Comparison of ENCODE assay signal across 22 cellular contexts in the genomic region with DNA sequence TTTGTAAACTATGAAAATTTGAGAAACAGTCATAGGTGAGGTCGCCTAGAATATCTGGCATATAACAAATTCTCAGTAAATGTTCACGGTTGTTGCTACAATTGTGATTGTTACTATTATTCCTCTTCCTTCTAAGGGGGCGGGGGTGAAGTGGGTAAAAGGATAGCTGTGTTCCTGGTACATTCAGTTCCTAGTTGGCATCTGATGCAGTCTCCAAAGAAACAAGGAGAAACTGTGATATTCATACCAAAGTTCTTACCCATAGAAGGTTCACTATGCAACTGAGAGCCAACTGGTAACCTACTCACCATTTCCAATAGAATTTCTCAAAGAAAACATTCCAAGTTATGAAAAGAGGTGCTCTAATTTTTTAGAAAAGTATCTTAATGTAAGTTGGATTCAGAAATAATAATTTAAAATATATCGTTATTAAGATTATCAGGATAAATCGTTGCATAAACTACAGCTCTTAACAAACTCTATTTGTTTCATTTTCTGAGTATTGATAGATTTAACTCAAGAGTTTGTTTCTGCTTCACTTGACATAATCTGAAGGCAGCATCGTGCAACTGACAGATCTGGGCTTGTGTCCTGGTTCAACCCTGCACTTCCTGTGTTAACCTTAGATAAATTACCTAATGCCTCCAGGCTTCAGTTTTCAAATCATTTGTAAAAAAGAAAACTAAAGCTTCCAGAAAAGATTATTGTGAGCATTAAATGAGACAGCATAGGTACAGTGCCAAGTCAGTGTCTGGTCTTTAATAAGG. TPM values are rescaled to one million over a fixed set of nuclear protein-coding genes. Genes with fewer than 3 reads are reported as not detected.
DNase-seq lines count a peak whose midpoint lies in the region; ATAC-seq and TF ChIP-seq lines count a peak whose summit lies in the region.
"Had no signal": no experiment of that assay in that cellular context is flagged by ENCODE, and none has a peak within 500 bp of the region (broad histone marks: within the 10 kb centered on the region; RNA-seq: fewer than 3 reads in every experiment).

No MANE protein-coding gene starts in this region.

- H3K36me3 ChIP-seq in CD4-positive, CD25-positive, alpha-beta regulatory T cell (ENCODE audit: control insufficient read depth, insufficient read depth, low read length), result peaks cover 82% of the 10 kb centered on the region
- H3K36me3 ChIP-seq in neural progenitor cell, result no peaks in the 10 kb centered on the region
- H3K36me3 ChIP-seq: MG63, WERI-Rb-1 had no signal

- POLR2A ChIA-PET in MCF 10A (lab: Yijun Ruan, JAX), result interaction anchor here (0.8 to 1.3 kb wide), 2 partner anchors 13 to 329 kb away, joined by 3 read pairs; a partner anchor contains a TSS

- CTCF ChIA-PET in MCF 10A (lab: Yijun Ruan, JAX), result interaction anchor here (0.7 to 1.0 kb wide), 2 partner anchors 78 to 229 kb away, joined by 3 to 4 read pairs; a partner anchor contains a TSS

- H3K4me3 Mint-ChIP-seq in CD4-positive, CD25-positive, alpha-beta regulatory T cell, result no peak overlapping the region
- H3K4me3 Mint-ChIP-seq in MCF 10A (ENCODE audit: unreplicated experiment) (no peak overlapping the region), neural progenitor cell (no peak overlapping the region)
- H3K4me3 Mint-ChIP-seq: H9; nephron progenitor cell; stimulated activated naive B cell treated with anti-CD40 and anti-IgM and Interleukin-4, amounts not matched to agents 10 μg/mL and 1 μg/mL and 100 μg/mL, for 72 hours had no signal

- intact Hi-C loops in MCF 10A (cut with micrococcal nuclease), result no loop called here

- H3K27ac ChIP-seq in CD4-positive, CD25-positive, alpha-beta regulatory T cell (ENCODE audit: insufficient read depth, low read length, poor library complexity, severe bottlenecking), result no peak overlapping the region
- no peak overlapping the region for H3K27ac ChIP-seq in neural progenitor cell
- H3K27ac ChIP-seq: tibial nerve, WERI-Rb-1 had no signal

- H3K4me1 Mint-ChIP-seq in CD4-positive, CD25-positive, alpha-beta regulatory T cell, result peaks cover 10 to 20% (median 16%) of the 10 kb centered on the region in 4 donors
- H3K4me1 Mint-ChIP-seq in MCF 10A (ENCODE audit: insufficient read depth, unreplicated experiment) (peaks cover 6% of the 10 kb centered on the region), neural progenitor cell (no peaks in the 10 kb centered on the region)
- H3K4me1 Mint-ChIP-seq: H9 had no signal

- H3K4me2 ChIP-seq in neural progenitor cell, result no peak overlapping the region

- TF ChIP-seq CTCF in MCF 10A (IDR thresholded peaks at IDR 0.05; ENCODE audit: unreplicated experiment) (no peak), neural progenitor cell (IDR thresholded peaks at IDR 0.05) (no peak)

- H3K4me1 ChIP-seq in CD4-positive, CD25-positive, alpha-beta regulatory T cell (ENCODE audit: control insufficient read depth, insufficient read depth, low read length, poor library complexity, severe bottlenecking), result no peaks in the 10 kb centered on the region
- peaks cover 3% of the 10 kb centered on the region for H3K4me1 ChIP-seq in neural progenitor cell
- H3K4me1 ChIP-seq: tibial nerve had no signal

- H3K9me3 ChIP-seq in CD4-positive, CD25-positive, alpha-beta regulatory T cell (ENCODE audit: control insufficient read depth in 2 of 2, low read length in 2 of 2), result no peaks in the 10 kb centered on the region
- H3K9me3 ChIP-seq in neural progenitor cell (ENCODE audit: low read depth), result no peaks in the 10 kb centered on the region
- H3K9me3 ChIP-seq: MG63, tibial nerve had no signal

- no peaks in the 10 kb centered on the region for H3K27me3 ChIP-seq in CD4-positive, CD25-positive, alpha-beta regulatory T cell (ENCODE audit: control insufficient read depth, insufficient read depth, low read length)
- no peaks in the 10 kb centered on the region for H3K27me3 ChIP-seq in neural progenitor cell
- H3K27me3 ChIP-seq: MG63, tibial nerve had no signal

- H3K79me2 ChIP-seq in neural progenitor cell (ENCODE audit: low read depth), result no peaks in the 10 kb centered on the region

- H4K20me1 ChIP-seq in neural progenitor cell (ENCODE audit: low read depth), result no peaks in the 10 kb centered on the region

- H3K9ac ChIP-seq in neural progenitor cell, result no peak overlapping the region

- H3K36me3 Mint-ChIP-seq in CD4-positive, CD25-positive, alpha-beta regulatory T cell, result peaks cover 52% of the 10 kb centered on the region
- H3K36me3 Mint-ChIP-seq in MCF 10A (ENCODE audit: insufficient read depth, unreplicated experiment) (peaks cover 39% of the 10 kb centered on the region), neural progenitor cell (no peaks in the 10 kb centered on the region)

- peak overlapping the region; percentile 18 for H2AFZ ChIP-seq in neural progenitor cell (replicated peaks)

- DNase-seq in CD4-positive, CD25-positive, alpha-beta regulatory T cell, result no peak
- DNase-seq in KBM-7, result peak; percentile 39
- DNase-seq in MCF 10A (ENCODE audit: unreplicated experiment), result no peak
- no peak for DNase-seq in neural progenitor cell (ENCODE audit: low spot score)
- no peak for DNase-seq in HuH-7.5 (ENCODE audit: low spot score)
- DNase-seq: activated CD4-positive, alpha-beta T cell treated with anti-CD3 and anti-CD28 coated beads, Interleukin-2, amount 50 U/mL, for 1 hour; activated naive CD4-positive, alpha-beta T cell; EL; H9; head of caudate nucleus; MG63; NCI-H1436; NCI-H526 treated with DMSO at 0.1 percent for 48 hours; nephron progenitor cell; SIG-M5; stimulated activated CD4-positive, alpha-beta T cell treated with anti-CD3 and anti-CD28 coated beads, Interleukin-1b, Interleukin-23, amount 100 ng/mL, for 48 hours; stimulated activated naive B cell treated with anti-CD40 and anti-IgM and Interleukin-4, amounts not matched to agents 10 μg/mL and 1 μg/mL and 100 μg/mL, for 72 hours; WERI-Rb-1 had no signal

- H3F3A ChIP-seq in neural progenitor cell (ENCODE audit: low read depth), result no peaks in the 10 kb centered on the region

- H3K9me3 Mint-ChIP-seq in CD4-positive, CD25-positive, alpha-beta regulatory T cell, result no peaks in the 10 kb centered on the region
- H3K9me3 Mint-ChIP-seq in MCF 10A (ENCODE audit: unreplicated experiment) (no peaks in the 10 kb centered on the region), neural progenitor cell (no peaks in the 10 kb centered on the region)
- H3K9me3 Mint-ChIP-seq: H9, nephron progenitor cell had no signal

- no TSS peak for BruUV-seq in MCF 10A (replicated peaks; lab: Mats Ljungman, UMichigan)

- no peak for ATAC-seq in CD4-positive, CD25-positive, alpha-beta regulatory T cell (ENCODE audit: low read depth in 2 of 2)
- ATAC-seq in GM19023 (IDR thresholded peaks at IDR 0.05; ENCODE audit: unreplicated experiment) (no peak), HG02798 (IDR thresholded peaks at IDR 0.05; ENCODE audit: poor library complexity, unreplicated experiment) (no peak)
- ATAC-seq: stimulated activated naive B cell treated with anti-CD40 and anti-IgM and Interleukin-4, amounts not matched to agents 10 μg/mL and 1 μg/mL and 100 μg/mL, for 72 hours had no signal

- H3K27ac Mint-ChIP-seq in CD4-positive, CD25-positive, alpha-beta regulatory T cell, result peak overlapping the region in 2 of 3 donors; percentile 8 to 56
- H3K27ac Mint-ChIP-seq in MCF 10A (ENCODE audit: low read depth, unreplicated experiment), result peak overlapping the region; percentile 7
- no peak overlapping the region for H3K27ac Mint-ChIP-seq in neural progenitor cell
- H3K27ac Mint-ChIP-seq: H9; progenitor cell of endocrine pancreas; stimulated activated naive B cell treated with anti-CD40 and anti-IgM and Interleukin-4, amounts not matched to agents 10 μg/mL and 1 μg/mL and 100 μg/mL, for 72 hours had no signal

- H3K27me3 Mint-ChIP-seq in CD4-positive, CD25-positive, alpha-beta regulatory T cell, result no peaks in the 10 kb centered on the region
- H3K27me3 Mint-ChIP-seq in MCF 10A (ENCODE audit: insufficient read depth, unreplicated experiment), result no peaks in the 10 kb centered on the region
- no peaks in the 10 kb centered on the region for H3K27me3 Mint-ChIP-seq in neural progenitor cell (ENCODE audit: insufficient read depth, low read depth)
- H3K27me3 Mint-ChIP-seq: progenitor cell of endocrine pancreas; stimulated activated naive B cell treated with anti-CD40 and anti-IgM and Interleukin-4, amounts not matched to agents 10 μg/mL and 1 μg/mL and 100 μg/mL, for 72 hours had no signal

- H3K4me3 ChIP-seq in CD4-positive, CD25-positive, alpha-beta regulatory T cell (ENCODE audit: low read depth, low read length), result no peak overlapping the region
- H3K4me3 ChIP-seq in neural progenitor cell, result no peak overlapping the region
- H3K4me3 ChIP-seq: MG63, tibial nerve had no signal

- in situ Hi-C loops in KBM-7 (cut with MboI; ENCODE audit: low pct_unique_long_range_greater_than_20kb, low sequenced_read_pairs), result no loop called here

RNA-seq across cellular contexts. Expression of a gene that starts 13.3 kb away (rescaled TPM):
- 0.72 TPM for total RNA-seq in CD4-positive, CD25-positive, alpha-beta regulatory T cell
- under 1 TPM; 0.06 to 0.25 (median 0.16) TPM for polyA plus RNA-seq in CD4-positive, CD25-positive, alpha-beta regulatory T cell
- total RNA-seq in MCF 10A (2022), result 15.4 and 17.2 TPM in 2 replicates
- total RNA-seq in neural progenitor cell (ENCODE audit: low replicate concordance), result 8.9 and 9.0 TPM in 2 replicates
